In genomic region chr11:19769820-19770219, GRCh38 we compare ENCODE assay signal across 13 cellular contexts. TPM values are rescaled to one million over a fixed set of nuclear protein-coding genes. Genes with fewer than 3 reads are reported as not detected.
A peak's percentile ranks its signal among the peaks of the same experiment; 100 is the strongest.
DNase-seq lines count a peak whose midpoint lies in the region; ATAC-seq, FAIRE-seq and TF ChIP-seq lines count a peak whose summit lies in the region.
"Had no signal": no experiment of that assay in that cellular context is flagged by ENCODE, and none has a peak within 500 bp of the region (broad histone marks: within the 10 kb centered on the region; RNA-seq: fewer than 3 reads in every experiment).

No MANE protein-coding gene starts in this region.

- H3K36me3 ChIP-seq in brain microvascular endothelial cell (replicated peaks) (no peaks in the 10 kb centered on the region), neural progenitor cell (no peaks in the 10 kb centered on the region), trophoblast cell (ENCODE audit: control insufficient read depth in 1 of 2, insufficient read depth in 2 of 2, low read length in 2 of 2) (no peaks in the 10 kb centered on the region)

- no peak overlapping the region for H3K9ac ChIP-seq in neural progenitor cell
- H3K9ac ChIP-seq in trophoblast cell (ENCODE audit: low read length): no peak overlapping the region
- H3K9ac ChIP-seq: SK-N-SH had no signal

- H3K23ac ChIP-seq in trophoblast cell (ENCODE audit: low read length): no peak overlapping the region

- no peak overlapping the region for H4K8ac ChIP-seq in trophoblast cell (ENCODE audit: low read depth, low read length)

- H3K4me2 ChIP-seq in neural progenitor cell: peak overlapping the region; percentile 28
- no peak overlapping the region for H3K4me2 ChIP-seq in trophoblast cell (ENCODE audit: low read length)
- H3K4me2 ChIP-seq: SK-N-SH had no signal

- no peak overlapping the region for H3K4ac ChIP-seq in trophoblast cell (ENCODE audit: low read depth, low read length)

- no CpG with 5 or more reads among the region's 1 CpG for WGBS in trophoblast cell (ENCODE audit: extremely low coverage, insufficient coverage, insufficient read length)
- whole genome bisulfite sequencing in right cardiac atrium: 73% methylated on average over 1 of the region's 1 CpG

- H3K36me3 Mint-ChIP-seq in neural progenitor cell: no peaks in the 10 kb centered on the region

- H3K27me3 Mint-ChIP-seq in neural progenitor cell (ENCODE audit: insufficient read depth, low read depth): peaks cover 9% of the 10 kb centered on the region

- no peaks in the 10 kb centered on the region for H3K79me2 ChIP-seq in neural progenitor cell (ENCODE audit: low read depth)
- H3K79me2 ChIP-seq in trophoblast cell (ENCODE audit: control insufficient read depth, insufficient read depth, low read length, poor library complexity): no peaks in the 10 kb centered on the region

- H3K4me1 Mint-ChIP-seq in neural progenitor cell: peaks cover 48% of the 10 kb centered on the region

- H4K91ac ChIP-seq in trophoblast cell (ENCODE audit: low read depth, low read length): no peak overlapping the region

- no peak overlapping the region for H3K18ac ChIP-seq in trophoblast cell (ENCODE audit: low read length)

- H3F3A ChIP-seq in neural progenitor cell (ENCODE audit: low read depth): peaks cover 26% of the 10 kb centered on the region

- intact Hi-C loops in right cardiac atrium (cut with DNase I): no loop called here

- no peak overlapping the region for H2BK5ac ChIP-seq in trophoblast cell (ENCODE audit: low read depth, low read length, poor library complexity)

- H3K4me3 Mint-ChIP-seq in neural progenitor cell: peak overlapping the region; percentile 53

- DNase-seq in GM04503 (ENCODE audit: low read depth) (peak; percentile 75), HTR-8/SVneo (ENCODE audit: insufficient read length, low spot score) (peak; percentile 12), brain microvascular endothelial cell (peak; percentile 50), neural progenitor cell (ENCODE audit: low spot score) (no peak), trophoblast cell (no peak), hypothalamus (lab: John Stamatoyannopoulos, UW) (no peak), right cardiac atrium (no peak)
- DNase-seq in activated CD4-positive, alpha-beta T cell treated with anti-CD3 and anti-CD28 coated beads for 1 hour: no peak
- DNase-seq: activated CD4-positive, alpha-beta T cell treated with anti-CD3 and anti-CD28 coated beads, Interleukin-2, amount 50 U/mL, for 1 hour; cortex of kidney; head of caudate nucleus; NCI-H510A; SK-N-SH had no signal

- H3K27ac Mint-ChIP-seq in neural progenitor cell: no peak overlapping the region

- H3K27me3 ChIP-seq in brain microvascular endothelial cell (replicated peaks): no peaks in the 10 kb centered on the region
- H3K27me3 ChIP-seq in neural progenitor cell: no peaks in the 10 kb centered on the region
- no peaks in the 10 kb centered on the region for H3K27me3 ChIP-seq in trophoblast cell (ENCODE audit: insufficient read depth, low read length)
- H3K27me3 ChIP-seq in right cardiac atrium (ENCODE audit: control insufficient read depth, insufficient read depth): no peaks in the 10 kb centered on the region

- H3K27ac ChIP-seq in brain microvascular endothelial cell (no peak overlapping the region), neural progenitor cell (no peak overlapping the region), trophoblast cell (ENCODE audit: low read depth, low read length) (no peak overlapping the region), right cardiac atrium (ENCODE audit: low read length) (no peak overlapping the region)

- H2AFZ ChIP-seq in neural progenitor cell (replicated peaks): no peak overlapping the region
- no peak overlapping the region for H2AFZ ChIP-seq in trophoblast cell (ENCODE audit: insufficient read depth, low read length, poor library complexity)

- H3K4me3 ChIP-seq in brain microvascular endothelial cell (ENCODE audit: low read depth, low read length) (no peak overlapping the region), neural progenitor cell (no peak overlapping the region), trophoblast cell (ENCODE audit: low read depth, low read length) (no peak overlapping the region), right cardiac atrium (ENCODE audit: low read length) (no peak overlapping the region)

- H3K79me1 ChIP-seq in trophoblast cell (ENCODE audit: low read length): peaks cover 2% of the 10 kb centered on the region

- H4K12ac ChIP-seq in trophoblast cell (ENCODE audit: low read depth, low read length): no peak overlapping the region

- H2BK120ac ChIP-seq in trophoblast cell (ENCODE audit: insufficient read depth, low read length, poor library complexity): no peak overlapping the region

- ATAC-seq in right cardiac atrium: no peak

- in situ Hi-C loops in brain microvascular endothelial cell (cut with HindIII; ENCODE audit: low pct_ligation_motif_present, low sequenced_read_pairs): no loop called here

- H4K20me1 ChIP-seq in neural progenitor cell (ENCODE audit: low read depth): no peaks in the 10 kb centered on the region

- no peak overlapping the region for H2BK12ac ChIP-seq in trophoblast cell (ENCODE audit: low read length)

- no peak for FAIRE-seq in HTR-8/SVneo (lab: Jason Lieb, UNC)

- H3K4me1 ChIP-seq in neural progenitor cell (peaks cover 49% of the 10 kb centered on the region), trophoblast cell (ENCODE audit: control insufficient read depth in 1 of 2, insufficient read depth in 2 of 2, low read length in 2 of 2) (peaks cover 11 to 12% of the 10 kb centered on the region in 2 experiments), right cardiac atrium (ENCODE audit: control insufficient read depth, insufficient read depth, low read length) (peaks cover 9% of the 10 kb centered on the region)

- no peaks in the 10 kb centered on the region for H3K9me3 ChIP-seq in neural progenitor cell (ENCODE audit: low read depth)
- peaks cover 2% of the 10 kb centered on the region for H3K9me3 ChIP-seq in trophoblast cell (ENCODE audit: insufficient read depth, low read depth, low read length)
- no peaks in the 10 kb centered on the region for H3K9me3 ChIP-seq in right cardiac atrium (ENCODE audit: control insufficient read depth, low read length)
- H3K9me3 ChIP-seq: SK-N-SH had no signal

- no peak overlapping the region for H2AK5ac ChIP-seq in trophoblast cell (ENCODE audit: low read length)

- TF ChIP-seq CTCF in brain microvascular endothelial cell (IDR thresholded peaks at IDR 0.05; ENCODE audit: low read depth, low read length, missing control alignments): no peak
- TF ChIP-seq CTCF in neural progenitor cell (IDR thresholded peaks at IDR 0.05): no peak

- H3K14ac ChIP-seq in trophoblast cell (ENCODE audit: low read length): no peak overlapping the region

- peaks cover 2% of the 10 kb centered on the region for H3K9me3 Mint-ChIP-seq in neural progenitor cell

RNA-seq across cellular contexts. Expression of gene NAV2, which starts 57.2 kb away (rescaled TPM):
- 9.6 and 18.1 TPM in 2 replicates for total RNA-seq in neural progenitor cell (ENCODE audit: low replicate concordance)
- 36.1 and 37.2 TPM in 2 replicates for polyA plus RNA-seq in trophoblast cell (2013)
- total RNA-seq in right cardiac atrium: 10 to 100 TPM in 2 of 4 donors, 1 to 10 TPM in 2; 7.9 to 12.9 (median 10.1) TPM
- 4.4 TPM for polyA plus RNA-seq in right cardiac atrium

Comparison
In these comparisons a context has a peak if more than half of its experiments do, and no peak if none do; other contexts are left out.
1. DNase-seq: peak in GM04503 (single experiment), HTR-8/SVneo (single experiment) and brain microvascular endothelial cell (single experiment); none in neural progenitor cell (single experiment), trophoblast cell (0 of 2), hypothalamus (0 of 51), right cardiac atrium (0 of 3) and activated CD4-positive, alpha-beta T cell treated with anti-CD3 and anti-CD28 coated beads for 1 hour (single experiment).